Comparison of ENCODE assay signal across 8 cellular contexts in the genomic region with DNA sequence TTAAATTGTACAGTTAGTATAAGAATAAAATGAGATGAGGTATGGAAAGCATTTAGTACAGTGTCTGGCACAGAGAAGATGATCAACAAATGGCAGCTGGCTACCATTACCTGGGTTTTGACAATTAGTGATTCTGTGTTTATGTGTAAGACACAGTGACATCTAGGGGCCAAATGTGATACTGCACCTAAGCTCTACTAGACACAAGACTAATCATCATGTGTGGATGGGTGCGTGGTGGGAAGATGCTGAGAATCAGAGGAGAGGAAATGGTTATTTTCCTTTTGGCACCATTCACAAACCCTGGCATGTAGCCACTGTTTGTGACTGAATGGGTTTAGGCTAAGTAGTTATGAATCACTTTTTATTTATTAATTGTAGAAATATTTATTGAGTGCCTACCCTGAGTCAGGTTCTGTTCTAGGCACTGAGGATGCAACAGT.
DNase-seq lines count a peak whose midpoint lies in the region; ATAC-seq and TF ChIP-seq lines count a peak whose summit lies in the region.

No MANE protein-coding gene starts in this region.

- WGBS in upper lobe of left lung, 2 donors = 71 to 84% methylated on average over 1 of the region's 1 CpG
- 95% methylated on average over 1 of the region's 1 CpG for WGBS in prostate gland

- no peak overlapping the region for H3K4me2 ChIP-seq in OCI-LY3 (ENCODE audit: low read length)

- ATAC-seq in upper lobe of left lung (ENCODE audit: low FRiP score in 2 of 2) = no peak
- no peak for ATAC-seq in GM18873 (IDR thresholded peaks at IDR 0.05; ENCODE audit: low FRiP score, unreplicated experiment)

- H3K4me1 ChIP-seq in OCI-LY3 (ENCODE audit: low read length) (no peaks in the 10 kb centered on the region), upper lobe of left lung (no peaks in the 10 kb centered on the region), prostate gland (replicated peaks) (no peaks in the 10 kb centered on the region)

- H4K20me1 ChIP-seq in OCI-LY3 (ENCODE audit: insufficient read depth, low read length) = no peaks in the 10 kb centered on the region

- TF ChIP-seq POLR2A in upper lobe of left lung (IDR thresholded peaks at IDR 0.05) (no peak), prostate gland (IDR thresholded peaks at IDR 0.05) (no peak)

- H3K79me2 ChIP-seq in OCI-LY3 (ENCODE audit: low read length) = no peaks in the 10 kb centered on the region

- no peak overlapping the region for H2AFZ ChIP-seq in OCI-LY3 (ENCODE audit: low read depth, low read length)

- peak in 2 of 3 donors; percentile 10 to 46 for DNase-seq in stimulated activated CD4-positive, alpha-beta T cell treated with anti-CD3 and anti-CD28 coated beads, Interleukin-12 subunit alpha, Interleukin-12 subunit beta, amount 100 ng/mL, for 48 hours (ENCODE audit: low read depth in 2 of 3, low spot score in 1 of 3)
- DNase-seq in stimulated activated CD4-positive, alpha-beta T cell treated with anti-CD3 and anti-CD28 coated beads, Interleukin-12 subunit alpha, Interleukin-12 subunit beta, amount 100 ng/mL, for 4 hours = no peak
- peak; percentile 20 for DNase-seq in fibroblast of peridontal ligament (ENCODE audit: extremely low read depth)
- DNase-seq in upper lobe of left lung = no peak
- DNase-seq in prostate gland (ENCODE audit: low spot score) = no peak
- DNase-seq in NK-92 treated with Interleukin-12 subunit alpha and Interleukin-12 subunit beta, amount 100 ng/mL, for 24 hours (lab: John Stamatoyannopoulos, UW) = no peak

- H3K27me3 ChIP-seq in OCI-LY3 (ENCODE audit: low read depth, low read length) = peaks cover 23% of the 10 kb centered on the region
- no peaks in the 10 kb centered on the region for H3K27me3 ChIP-seq in upper lobe of left lung
- H3K27me3 ChIP-seq in prostate gland (replicated peaks; ENCODE audit: insufficient read depth) = peaks cover 2% of the 10 kb centered on the region

- H3K36me3 ChIP-seq in OCI-LY3 (replicated peaks; ENCODE audit: low read depth, low read length) = no peaks in the 10 kb centered on the region
- H3K36me3 ChIP-seq in upper lobe of left lung = no peaks in the 10 kb centered on the region
- no peaks in the 10 kb centered on the region for H3K36me3 ChIP-seq in prostate gland

- intact Hi-C loops in prostate gland (cut with DNase I) = no loop called here

- H3K9ac ChIP-seq in OCI-LY3 (ENCODE audit: low read length) = no peak overlapping the region

- no peak overlapping the region for H3K27ac ChIP-seq in OCI-LY3 (ENCODE audit: low read length)
- no peak overlapping the region for H3K27ac ChIP-seq in upper lobe of left lung
- no peak overlapping the region for H3K27ac ChIP-seq in prostate gland

- H3K4me3 ChIP-seq in OCI-LY3 (ENCODE audit: low read length) = no peak overlapping the region
- H3K4me3 ChIP-seq in upper lobe of left lung = no peak overlapping the region
- no peak overlapping the region for H3K4me3 ChIP-seq in prostate gland

- H3K9me3 ChIP-seq in OCI-LY3 (ENCODE audit: insufficient read depth, low read length) = peaks cover 8% of the 10 kb centered on the region; the same call in 1 of the 2 replicates
- H3K9me3 ChIP-seq in upper lobe of left lung = peaks cover 0 to 24% (median 10%) of the 10 kb centered on the region in 4 donors
- no peaks in the 10 kb centered on the region for H3K9me3 ChIP-seq in prostate gland

- TF ChIP-seq CTCF in OCI-LY3 (IDR thresholded peaks at IDR 0.05; ENCODE audit: low read depth, low read length) = peak; percentile 55
- peak; percentile 17 to 59 (median 43) for TF ChIP-seq CTCF in upper lobe of left lung (IDR thresholded peaks at IDR 0.05)
- peak in 1 of 4 experiments; percentile 10 for TF ChIP-seq CTCF in prostate gland (IDR thresholded peaks at IDR 0.05)

- TF ChIP-seq EP300 in upper lobe of left lung (IDR thresholded peaks at IDR 0.05) = no peak

Comparison
In these comparisons a context has a peak if more than half of its experiments do, and no peak if none do; other contexts are left out.
1. DNase-seq: peak in stimulated activated CD4-positive, alpha-beta T cell treated with anti-CD3 and anti-CD28 coated beads, Interleukin-12 subunit alpha, Interleukin-12 subunit beta, amount 100 ng/mL, for 48 hours (2 of 3) and fibroblast of peridontal ligament (single experiment); none in stimulated activated CD4-positive, alpha-beta T cell treated with anti-CD3 and anti-CD28 coated beads, Interleukin-12 subunit alpha, Interleukin-12 subunit beta, amount 100 ng/mL, for 4 hours (single experiment), upper lobe of left lung (0 of 2), prostate gland (single experiment) and NK-92 treated with Interleukin-12 subunit alpha and Interleukin-12 subunit beta, amount 100 ng/mL, for 24 hours (single experiment).